Comparison of ENCODE assay signal across 8 cellular contexts in genomic region chr17:5500804-5501391, GRCh38. TPM values are rescaled to one million over a fixed set of nuclear protein-coding genes. Genes with fewer than 3 reads are reported as not detected.
DNase-seq lines count a peak whose midpoint lies in the region; ATAC-seq and TF ChIP-seq lines count a peak whose summit lies in the region.

No MANE protein-coding gene starts in this region.

- TF ChIP-seq CTCF in SK-N-SH (IDR thresholded peaks at IDR 0.05), result no peak
- no peak for TF ChIP-seq CTCF in cardiac muscle cell (IDR thresholded peaks at IDR 0.05; ENCODE audit: low read depth, low read length)
- no peak for TF ChIP-seq CTCF in ovary (IDR thresholded peaks at IDR 0.05)
- no peak for TF ChIP-seq CTCF in suprapubic skin (IDR thresholded peaks at IDR 0.05)

- no peaks in the 10 kb centered on the region for H4K20me1 ChIP-seq in SK-N-SH (ENCODE audit: insufficient read depth)

- H3K4me1 Mint-ChIP-seq in activated naive CD8-positive, alpha-beta T cell treated with anti-CD3 and anti-CD28 coated beads, Interleukin-2, amount 50 U/mL, for 24 hours, result peaks cover 21% of the 10 kb centered on the region

- no peaks in the 10 kb centered on the region for H3K27me3 Mint-ChIP-seq in activated naive CD8-positive, alpha-beta T cell treated with anti-CD3 and anti-CD28 coated beads, Interleukin-2, amount 50 U/mL, for 24 hours

- H3K4me3 ChIP-seq in MG63, result peak overlapping the region; percentile 50
- peak overlapping the region; percentile 65 to 78 for H3K4me3 ChIP-seq in SK-N-SH (ENCODE audit: low read depth in 2 of 2, low read length in 1 of 2)
- peak overlapping the region; percentile 53 for H3K4me3 ChIP-seq in cardiac muscle cell
- H3K4me3 ChIP-seq in ovary, result peak overlapping the region; percentile 59
- peak overlapping the region; percentile 53 for H3K4me3 ChIP-seq in suprapubic skin

- POLR2A ChIA-PET in SK-N-SH (lab: Yijun Ruan, JAX), result interaction anchor here (1.0 to 3.2 kb wide), 4 partner anchors 9 to 32 kb away, joined by 6 to 46 read pairs (median 10); partner anchors contain the start of genes DERL2, DHX33 and MIS12

- ATAC-seq in activated naive CD8-positive, alpha-beta T cell treated with anti-CD3 and anti-CD28 coated beads, Interleukin-2, amount 50 U/mL, for 24 hours, result peak; percentile 88

- H3F3A ChIP-seq in SK-N-SH (replicated peaks; ENCODE audit: insufficient read depth), result peaks cover 7% of the 10 kb centered on the region

- H3K9ac ChIP-seq in SK-N-SH, result peak overlapping the region; percentile 66

- no peak overlapping the region for H3K27ac Mint-ChIP-seq in activated naive CD8-positive, alpha-beta T cell treated with anti-CD3 and anti-CD28 coated beads, Interleukin-2, amount 50 U/mL, for 24 hours

- intact Hi-C loops in ovary (cut with DNase I), result no loop called here

- H3K36me3 ChIP-seq in MG63 (no peaks in the 10 kb centered on the region), SK-N-SH (replicated peaks in 1 of 2; ENCODE audit: control insufficient read depth in 1 of 2, insufficient read depth in 2 of 2, low read length in 1 of 2) (no peaks in the 10 kb centered on the region), cardiac muscle cell (no peaks in the 10 kb centered on the region), ovary (no peaks in the 10 kb centered on the region), suprapubic skin (peaks cover 16% of the 10 kb centered on the region)

- peak overlapping the region; percentile 70 to 83 for H3K27ac ChIP-seq in SK-N-SH (ENCODE audit: low read depth in 2 of 2, low read length in 1 of 2)
- no peak overlapping the region for H3K27ac ChIP-seq in cardiac muscle cell
- H3K27ac ChIP-seq in ovary, result peak overlapping the region; percentile 61 to 67
- no peak overlapping the region for H3K27ac ChIP-seq in suprapubic skin

- H3K4me3 Mint-ChIP-seq in activated naive CD8-positive, alpha-beta T cell treated with anti-CD3 and anti-CD28 coated beads, Interleukin-2, amount 50 U/mL, for 24 hours, result peak overlapping the region; percentile 85

- H3K79me2 ChIP-seq in SK-N-SH (ENCODE audit: insufficient read depth), result peaks cover 12% of the 10 kb centered on the region

- H3K27me3 ChIP-seq in MG63, result no peaks in the 10 kb centered on the region
- no peaks in the 10 kb centered on the region for H3K27me3 ChIP-seq in SK-N-SH (ENCODE audit: insufficient read depth)
- peaks cover 21% of the 10 kb centered on the region for H3K27me3 ChIP-seq in cardiac muscle cell
- no peaks in the 10 kb centered on the region for H3K27me3 ChIP-seq in ovary
- H3K27me3 ChIP-seq in suprapubic skin, result no peaks in the 10 kb centered on the region

- DNase-seq in DMS79 treated with DMSO at 0.1 percent for 48 hours (lab: John Stamatoyannopoulos, UW), result peak; percentile 93
- DNase-seq in MG63, result peak; percentile 80
- DNase-seq in SK-N-SH, result peak; percentile 99
- peak; percentile 73 for DNase-seq in activated naive CD8-positive, alpha-beta T cell treated with anti-CD3 and anti-CD28 coated beads, Interleukin-2, amount 50 U/mL, for 24 hours
- peak; percentile 90 to 98 for DNase-seq in cardiac muscle cell (ENCODE audit: low read depth in 1 of 2, low spot score in 1 of 2)
- DNase-seq in ovary, result peak; percentile 93 to 95 (median 94)
- peak; percentile 82 to 83 for DNase-seq in suprapubic skin (ENCODE audit: low spot score in 2 of 2)
- no peak for DNase-seq in UCSD-AML1 (lab: John Stamatoyannopoulos, UW; ENCODE audit: unreplicated experiment)

- WGBS in SK-N-SH (ENCODE audit: low lambda C conversion rate), result 2% methylated on average over 12 of the region's 47 CpGs
- 1 to 2% (median 1%) methylated on average over 37 to 47 of the region's 47 CpGs for WGBS in ovary, 3 donors
- 9% methylated on average over 22 of the region's 47 CpGs for WGBS in suprapubic skin

- peak overlapping the region; percentile 86 for H2AFZ ChIP-seq in SK-N-SH (ENCODE audit: low read depth)

- no peaks in the 10 kb centered on the region for H3K9me2 ChIP-seq in SK-N-SH

- H3K4me1 ChIP-seq in SK-N-SH (ENCODE audit: control insufficient read depth in 1 of 2, insufficient read depth in 2 of 2, low read depth in 1 of 2, low read length in 1 of 2), result peaks cover 0 to 10% of the 10 kb centered on the region in 2 experiments; a peak in 2 of 4 replicates
- H3K4me1 ChIP-seq in cardiac muscle cell (ENCODE audit: low read depth), result no peaks in the 10 kb centered on the region
- no peaks in the 10 kb centered on the region for H3K4me1 ChIP-seq in ovary (ENCODE audit: insufficient read depth)
- H3K4me1 ChIP-seq in suprapubic skin, result peaks cover 12% of the 10 kb centered on the region

- H3K4me2 ChIP-seq in SK-N-SH, result peak overlapping the region; percentile 88

- H3K9me3 Mint-ChIP-seq in activated naive CD8-positive, alpha-beta T cell treated with anti-CD3 and anti-CD28 coated beads, Interleukin-2, amount 50 U/mL, for 24 hours, result no peaks in the 10 kb centered on the region

- TF ChIP-seq EP300 in SK-N-SH (IDR thresholded peaks at IDR 0.05; ENCODE audit: borderline replicate concordance in 1 of 2, low read depth in 1 of 2, low read length in 1 of 2), result no peak
- TF ChIP-seq EP300 in ovary (IDR thresholded peaks at IDR 0.05), result no peak
- TF ChIP-seq EP300 in suprapubic skin (IDR thresholded peaks at IDR 0.05), result no peak

- 0 out of 2 replicates have a peak, but pooled peaks have one; percentile 9 for TF ChIP-seq RAD21 in SK-N-SH (IDR thresholded peaks at IDR 0.05; ENCODE audit: low read length)

- CTCF ChIA-PET in SK-N-SH (lab: Yijun Ruan, JAX), result interaction anchor here (1.0 to 2.1 kb wide), 3 partner anchors 12 to 15 kb away, joined by 3 to 7 read pairs (median 5); partner anchors contain the start of genes DERL2 and MIS12

- no peaks in the 10 kb centered on the region for H3K36me3 Mint-ChIP-seq in activated naive CD8-positive, alpha-beta T cell treated with anti-CD3 and anti-CD28 coated beads, Interleukin-2, amount 50 U/mL, for 24 hours (ENCODE audit: low read depth)

- H3K9me3 ChIP-seq in MG63, result no peaks in the 10 kb centered on the region
- H3K9me3 ChIP-seq in SK-N-SH, result no peaks in the 10 kb centered on the region
- no peaks in the 10 kb centered on the region for H3K9me3 ChIP-seq in cardiac muscle cell (ENCODE audit: low read depth)
- H3K9me3 ChIP-seq in ovary, result no peaks in the 10 kb centered on the region
- no peaks in the 10 kb centered on the region for H3K9me3 ChIP-seq in suprapubic skin

- peak; percentile 56 for TF ChIP-seq POLR2A in ovary (IDR thresholded peaks at IDR 0.05)
- no peak for TF ChIP-seq POLR2A in suprapubic skin (IDR thresholded peaks at IDR 0.05)

TF ChIP-seq in SK-N-SH, 30 proteins besides CTCF, POLR2A, EP300 and RAD21:
- TF ChIP-seq POLR2AphosphoS5 (IDR thresholded peaks at IDR 0.05; ENCODE audit: low read depth, low read length), result peak; percentile 73
- TF ChIP-seq MXI1 (IDR thresholded peaks at IDR 0.05; ENCODE audit: low read depth, low read length), result peak; percentile 59; the same call in 1 of the 2 replicates
- peak; percentile 58 for TF ChIP-seq NRF1 (IDR thresholded peaks at IDR 0.05; ENCODE audit: low read depth, low read length)
- peak; percentile 17; the same call in 1 of the 2 replicates for TF ChIP-seq SIN3A (IDR thresholded peaks at IDR 0.05; ENCODE audit: borderline replicate concordance, low read depth, low read length)
- TF ChIP-seq RFX5 (IDR thresholded peaks at IDR 0.05; ENCODE audit: low read length), result no peak
- no peak for TF ChIP-seq YY1 (IDR thresholded peaks at IDR 0.05; ENCODE audit: low read depth)
- peak; percentile 57; the same call in 1 of the 2 replicates for TF ChIP-seq TAF1 (IDR thresholded peaks at IDR 0.05; ENCODE audit: borderline replicate concordance, low read depth, low read length)

RNA-seq across cellular contexts. Expression of gene MIS12, which starts 14.5 kb away (rescaled TPM):
- total RNA-seq in MG63 (2014; rRNA removed; shearing (Covaris generic); ENCODE audit: low replicate concordance), result 13.3 and 16.8 TPM in 2 replicates
- polyA plus RNA-seq in SK-N-SH (2012; rRNA removed) (9.3 and 12.4 TPM in 2 replicates), cardiac muscle cell (26.9 and 31.1 TPM in 2 replicates), ovary (10 to 100 TPM; 11.6 to 15.7 TPM)
- polyA plus RNA-seq in SK-N-SH (2012; cell fraction: cytosol; rRNA removed), result 10.2 and 11.5 TPM in 2 replicates
- 8.6 and 25.5 TPM in 2 replicates for polyA plus RNA-seq in SK-N-SH (2012; cell fraction: nucleus; rRNA removed)
- total RNA-seq in cardiac muscle cell (11.2 and 21.3 TPM in 2 replicates), ovary (10 to 100 TPM in 6 of 7 donors, 1 to 10 TPM in 1; 9.3 to 19.8 (median 16.4) TPM), suprapubic skin (10 to 100 TPM in 1 of 4 donors, 1 to 10 TPM in 3; 5.8 to 15.2 (median 8.1) TPM)

RNA-seq across cellular contexts. Expression of gene DERL2, which starts 14.9 kb away (rescaled TPM):
- total RNA-seq in MG63 (2014; rRNA removed; shearing (Covaris generic); ENCODE audit: low replicate concordance), result 15.2 and 53.2 TPM in 2 replicates
- polyA plus RNA-seq in SK-N-SH (2012; rRNA removed) (42.5 and 58.8 TPM in 2 replicates), cardiac muscle cell (46.7 and 73.5 TPM in 2 replicates), ovary (10 to 100 TPM; 35.4 to 57.3 TPM)
- 50.2 and 50.8 TPM in 2 replicates for polyA plus RNA-seq in SK-N-SH (2012; cell fraction: cytosol; rRNA removed)
- polyA plus RNA-seq in SK-N-SH (2012; cell fraction: nucleus; rRNA removed), result 55.5 and 70.0 TPM in 2 replicates
- total RNA-seq in cardiac muscle cell (17.9 and 30.4 TPM in 2 replicates), ovary (10 to 100 TPM; 15.1 to 68.6 (median 51.2) TPM), suprapubic skin (10 to 100 TPM; 24.5 to 34.8 (median 25.3) TPM)

RNA-seq across cellular contexts. Expression of gene DHX33, which starts 32.1 kb away (rescaled TPM):
- total RNA-seq in MG63 (2014; rRNA removed; shearing (Covaris generic); ENCODE audit: low replicate concordance), result 10.5 and 13.3 TPM in 2 replicates
- polyA plus RNA-seq in SK-N-SH (2012; rRNA removed) (12.9 and 15.5 TPM in 2 replicates), cardiac muscle cell (1.6 and 3.2 TPM in 2 replicates), ovary (1 to 10 TPM; 5.2 to 8.5 TPM)
- 11.6 and 13.0 TPM in 2 replicates for polyA plus RNA-seq in SK-N-SH (2012; cell fraction: cytosol; rRNA removed)
- 23.1 and 27.2 TPM in 2 replicates for polyA plus RNA-seq in SK-N-SH (2012; cell fraction: nucleus; rRNA removed)
- total RNA-seq in cardiac muscle cell (7.8 and 12.2 TPM in 2 replicates), ovary (10 to 100 TPM in 5 of 7 donors, 1 to 10 TPM in 2; 4.9 to 15.1 (median 10.9) TPM), suprapubic skin (10 to 100 TPM; 11.6 to 19.1 (median 14.6) TPM)

Comparison
In these comparisons a context has a peak if more than half of its experiments do, and no peak if none do; other contexts are left out.
1. H3K27ac ChIP-seq: peak in SK-N-SH (2 of 2) and ovary (2 of 2); none in cardiac muscle cell (single experiment) and suprapubic skin (single experiment).
2. Peak in every context shown above with its lines, with median percentiles within 50 percentile points of each other: H3K4me3 ChIP-seq.